ENCODE assay signal across 29 cellular contexts in the genomic region with DNA sequence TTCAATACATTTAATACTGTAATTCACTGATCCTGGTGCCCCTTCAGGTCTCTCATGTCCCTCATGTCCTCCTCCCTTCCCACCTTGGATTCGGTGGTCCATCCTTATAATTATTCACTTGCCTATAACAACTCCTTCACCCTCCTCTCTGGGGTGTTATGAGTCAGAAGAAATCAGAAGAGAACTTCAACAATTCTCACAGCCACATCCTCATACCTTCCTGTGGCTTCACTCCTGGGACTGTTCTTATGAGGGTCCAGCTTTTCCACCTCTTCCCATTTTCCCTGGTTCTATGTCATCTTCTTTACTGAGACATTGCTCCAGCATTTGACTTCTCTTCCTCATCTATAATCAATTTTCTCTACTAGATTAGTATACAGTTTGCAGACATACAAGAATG.
"Had no signal": no experiment of that assay in that cellular context is flagged by ENCODE, and none has a peak within 500 bp of the region (broad histone marks: within the 10 kb centered on the region; RNA-seq: fewer than 3 reads in every experiment).

No MANE protein-coding gene starts in this region.

- DNase-seq: activated B cell treated with CpG ODN at 0.5 μM for 24 hours; activated CD4-positive, alpha-beta memory T cell treated with anti-CD3 and anti-CD28 coated beads for 36 hours; activated CD4-positive, alpha-beta T cell treated with anti-CD3 and anti-CD28 coated beads for 4 hours; activated CD4-positive, alpha-beta T cell treated with anti-CD3 and anti-CD28 coated beads, Interleukin-2, amount 10 ng/mL, durations not matched to agents 24 days and 14 days; activated CD4-positive, alpha-beta T cell treated with anti-CD3 and anti-CD28 coated beads, Interleukin-2, amount 50 U/mL, for 1 hour; activated CD4-positive, alpha-beta T cell treated with anti-CD3 and anti-CD28 coated beads, Interleukin-2, amount 50 U/mL, for 4 hours; activated CD4-positive, CD25-positive, alpha-beta regulatory T cell treated with anti-CD3 and anti-CD28 coated beads, Interleukin-2, amount 50 U/mL, for 72 hours; activated CD8-positive, alpha-beta memory T cell treated with anti-CD3 and anti-CD28 coated beads, Interleukin-2, amount 50 U/mL, for 4 hours; activated CD8-positive, alpha-beta T cell treated with anti-CD3 and anti-CD28 coated beads for 36 hours; activated effector memory CD4-positive, alpha-beta T cell treated with anti-CD3 and anti-CD28 coated beads, Interleukin-2, amount 50 U/mL, for 16 hours; activated gamma-delta T cell treated with Interleukin-2 at 50 U/mL for 16 hours; activated naive CD4-positive, alpha-beta T cell; activated naive CD4-positive, alpha-beta T cell treated with anti-CD3 and anti-CD28 coated beads for 36 hours; activated naive CD4-positive, alpha-beta T cell treated with anti-CD3 and anti-CD28 coated beads, Interleukin-2, amount 50 U/mL, for 16 hours; activated naive CD8-positive, alpha-beta T cell treated with anti-CD3 and anti-CD28 coated beads for 36 hours; activated T-cell treated with anti-CD3 and anti-CD28 coated beads for 4 hours; activated T-cell treated with anti-CD3 and anti-CD28 coated beads, Interleukin-2, amount 50 U/mL, for 1 hour; activated T-cell treated with anti-CD3 and anti-CD28 coated beads, Interleukin-2, amount 50 U/mL, for 4 hours; activated T-cell treated with anti-CD3 and anti-CD28 coated beads, Interleukin-2, amount 50 U/mL, for 72 hours; adrenal gland; amniotic stem cell; aorta; body of pancreas; brain microvascular endothelial cell; central memory CD4-positive, alpha-beta T cell; T-helper 2 cell; T-helper 9 cell had no signal

- ATAC-seq: activated CD8-positive, alpha-beta T cell treated with anti-CD3 and anti-CD28 coated beads for 36 hours; activated naive CD4-positive, alpha-beta T cell treated with anti-CD3 and anti-CD28 coated beads, Interleukin-2, amount 50 U/mL, for 72 hours; activated T-cell treated with anti-CD3 and anti-CD28 coated beads, Interleukin-2, amount 50 U/mL, for 4 hours; activated T-cell treated with anti-CD3 and anti-CD28 coated beads, Interleukin-2, amount 50 U/mL, for 72 hours; activated T-helper 17 cell treated with anti-CD3 and anti-CD28 coated beads, Interleukin-2, amount 50 U/mL, for 72 hours; body of pancreas had no signal
